10 cellular contexts compared by ENCODE assay signal in genomic region chrX:106177106-106177981, GRCh38. TPM values are rescaled to one million over a fixed set of nuclear protein-coding genes. Genes with fewer than 3 reads are reported as not detected.
DNase-seq lines count a peak whose midpoint lies in the region; ATAC-seq lines count a peak whose summit lies in the region.
"Had no signal": no experiment of that assay in that cellular context is flagged by ENCODE, and none has a peak within 500 bp of the region (broad histone marks: within the 10 kb centered on the region; RNA-seq: fewer than 3 reads in every experiment).

No MANE protein-coding gene starts in this region.

- intact Hi-C loops in Right ventricle myocardium inferior (cut with DNase I): no loop called here

- ATAC-seq in Right ventricle myocardium inferior (peak; percentile 89), HG03342 (IDR thresholded peaks at IDR 0.05; ENCODE audit: unreplicated experiment) (no peak), HG02588 (IDR thresholded peaks at IDR 0.05; ENCODE audit: unreplicated experiment) (no peak)

- peak in 8 of 14 donors; percentile 1 to 37 (median 8) for DNase-seq in C1 segment of cervical spinal cord (lab: John Stamatoyannopoulos, UW)
- DNase-seq in SK-MEL-5 (ENCODE audit: low read depth, low spot score): peak; percentile 26
- peak; percentile 82 for DNase-seq in Right ventricle myocardium inferior (ENCODE audit: missing footprints)
- no peak for DNase-seq in NAMALWA (ENCODE audit: low spot score)
- no peak for DNase-seq in GDM1 (lab: John Stamatoyannopoulos, UW)
- DNase-seq: activated CD4-positive, alpha-beta T cell treated with anti-CD3 and anti-CD28 coated beads, Interleukin-2, amount 50 U/mL, for 48 hours; CD4-positive, CD25-positive, alpha-beta regulatory T cell had no signal

- H2AFZ ChIP-seq in neuron (ENCODE audit: low read depth, low read length): peak overlapping the region; percentile 77

- H3K4me1 ChIP-seq in neuron (ENCODE audit: insufficient read depth, low read length): no peaks in the 10 kb centered on the region

- H3K27me3 ChIP-seq in neuron (ENCODE audit: insufficient read depth, low read length): no peaks in the 10 kb centered on the region

- H3K9me3 ChIP-seq in neuron (ENCODE audit: low read length): no peaks in the 10 kb centered on the region

- in situ Hi-C loops in SK-MEL-5 (cut with HindIII; ENCODE audit: low pct_unique_long_range_greater_than_20kb, low sequenced_read_pairs): no loop called here

- H3K36me3 ChIP-seq in neuron (ENCODE audit: insufficient read depth, low read length): no peaks in the 10 kb centered on the region

- peak overlapping the region; percentile 40 for H3K4me3 ChIP-seq in neuron (ENCODE audit: low read length)

RNA-seq across cellular contexts. Expression of gene PWWP3B, which starts 9.2 kb away (rescaled TPM):
- total RNA-seq in SK-MEL-5 (2014; rRNA removed; shearing (Covaris generic)): 0.21 and 0.32 TPM in 2 replicates
- polyA plus RNA-seq in SK-MEL-5 (2015; cell fraction: cytosol; rRNA removed): 0.10 and 0.13 TPM in 2 replicates
- not detected in 2 replicates for polyA plus RNA-seq in SK-MEL-5 (2015; cell fraction: nucleus; rRNA removed)
- total RNA-seq in Right ventricle myocardium inferior: 11.5 TPM
- total RNA-seq: CD4-positive, CD25-positive, alpha-beta regulatory T cell had no signal
- polyA plus RNA-seq: CD4-positive, CD25-positive, alpha-beta regulatory T cell had no signal

Comparison
In these comparisons a context has a peak if more than half of its experiments do, and no peak if none do; other contexts are left out.
1. DNase-seq: peak in C1 segment of cervical spinal cord (8 of 14), SK-MEL-5 (single experiment) and Right ventricle myocardium inferior (single experiment); none in NAMALWA (single experiment) and GDM1 (single experiment).